1 cellular context compared by ENCODE assay signal in genomic region chr13:37059136-37059847, GRCh38.
TF ChIP-seq lines count a peak whose summit lies in the region.

TSS of gene SUPT20H (minus strand) at chr13:37059688. CDS start at chr13:37051490, 8,198 bp downstream.

TF ChIP-seq in HepG2, 621 proteins besides CTCF, POLR2A, EP300 and RAD21 (continued from another document and continues in another):
- TF ChIP-seq HBP1 (CRISPR knock-in tag; IDR thresholded peaks at IDR 0.05; ENCODE audit: low read depth) (peak; percentile 55; the same call in 1 of the 2 replicates), NR2F2 (IDR thresholded peaks at IDR 0.05; ENCODE audit: borderline replicate concordance, low read depth) (no peak; the same call in 1 of the 2 replicates), ZNF276 (CRISPR knock-in tag; IDR thresholded peaks at IDR 0.05; ENCODE audit: low read depth) (no peak), HNF4A (CRISPR knock-in tag; IDR thresholded peaks at IDR 0.05) (no peak; the same call in 1 of the 2 replicates), ZFP90 (CRISPR knock-in tag; IDR thresholded peaks at IDR 0.05; ENCODE audit: borderline replicate concordance) (no peak), NFYC (CRISPR knock-in tag; IDR thresholded peaks at IDR 0.05) (peak; percentile 69), STAT6 (CRISPR knock-in tag; IDR thresholded peaks at IDR 0.05; ENCODE audit: borderline replicate concordance) (no peak), IRF2 (CRISPR knock-in tag; IDR thresholded peaks at IDR 0.05) (no peak), POLR2AphosphoS5 (IDR thresholded peaks at IDR 0.05; ENCODE audit: low read depth, low read length) (peak; percentile 83), ZNF160 (CRISPR knock-in tag; IDR thresholded peaks at IDR 0.05) (0 out of 2 replicates have a peak, but pooled peaks have one; percentile 61), FOXA3 (CRISPR knock-in tag; IDR thresholded peaks at IDR 0.05) (no peak), MXD3 (CRISPR knock-in tag; IDR thresholded peaks at IDR 0.05) (0 out of 2 replicates have a peak, but pooled peaks have one; percentile 35), ZNF138 (CRISPR knock-in tag; IDR thresholded peaks at IDR 0.05; ENCODE audit: low read depth) (no peak), PBX3 (CRISPR knock-in tag; IDR thresholded peaks at IDR 0.05; ENCODE audit: borderline replicate concordance) (no peak), CREBL2 (CRISPR knock-in tag; IDR thresholded peaks at IDR 0.05; ENCODE audit: borderline replicate concordance) (peak; percentile 87; the same call in 1 of the 2 replicates), ZHX1 (CRISPR knock-in tag; IDR thresholded peaks at IDR 0.05; ENCODE audit: low read depth) (no peak), PLRG1 (conservative IDR thresholded peaks at IDR 0.05) (no peak), AGO2 (optimal IDR thresholded peaks at IDR 0.05; ENCODE audit: low read depth, low read length) (peak; percentile 67), KMT2A (CRISPR knock-in tag; IDR thresholded peaks at IDR 0.05) (peak; percentile 89), JUNB (CRISPR knock-in tag; IDR thresholded peaks at IDR 0.05; ENCODE audit: borderline replicate concordance) (no peak), AKNA (CRISPR knock-in tag; IDR thresholded peaks at IDR 0.05; ENCODE audit: borderline replicate concordance) (no peak), SKI (IDR thresholded peaks at IDR 0.05; ENCODE audit: partially characterized antibody) (peak; percentile 64), MED8 (CRISPR knock-in tag; IDR thresholded peaks at IDR 0.05; ENCODE audit: insufficient replicate concordance) (peak; percentile 62), KDM5B (CRISPR knock-in tag; IDR thresholded peaks at IDR 0.05; ENCODE audit: borderline replicate concordance) (peak; percentile 86; the same call in 1 of the 2 replicates), ZFP1 (CRISPR knock-in tag; IDR thresholded peaks at IDR 0.05) (no peak), ZNF263 (CRISPR knock-in tag; IDR thresholded peaks at IDR 0.05) (0 out of 2 replicates have a peak, but pooled peaks have one; percentile 31), HOXA9 (CRISPR knock-in tag; IDR thresholded peaks at IDR 0.05; ENCODE audit: borderline replicate concordance) (no peak; the same call in 1 of the 2 replicates), ZNF580 (CRISPR knock-in tag; IDR thresholded peaks at IDR 0.05; ENCODE audit: borderline replicate concordance, low read depth) (peak; percentile 32; the same call in 1 of the 2 replicates), IRF9 (CRISPR knock-in tag; IDR thresholded peaks at IDR 0.05; ENCODE audit: borderline replicate concordance) (no peak), HCFC1 (IDR thresholded peaks at IDR 0.05; ENCODE audit: low read depth, low read length) (no peak), THAP11 (CRISPR knock-in tag; IDR thresholded peaks at IDR 0.05) (peak; percentile 81), ZBTB42 (CRISPR knock-in tag; IDR thresholded peaks at IDR 0.05) (no peak), ATF2 (CRISPR knock-in tag; IDR thresholded peaks at IDR 0.05) (0 out of 2 replicates have a peak, but pooled peaks have one; percentile 17), DZIP1 (CRISPR knock-in tag; IDR thresholded peaks at IDR 0.05) (peak; percentile 68; the same call in 1 of the 2 replicates), RARG (CRISPR knock-in tag; IDR thresholded peaks at IDR 0.05; ENCODE audit: low read depth) (no peak)
